In the genomic region with DNA sequence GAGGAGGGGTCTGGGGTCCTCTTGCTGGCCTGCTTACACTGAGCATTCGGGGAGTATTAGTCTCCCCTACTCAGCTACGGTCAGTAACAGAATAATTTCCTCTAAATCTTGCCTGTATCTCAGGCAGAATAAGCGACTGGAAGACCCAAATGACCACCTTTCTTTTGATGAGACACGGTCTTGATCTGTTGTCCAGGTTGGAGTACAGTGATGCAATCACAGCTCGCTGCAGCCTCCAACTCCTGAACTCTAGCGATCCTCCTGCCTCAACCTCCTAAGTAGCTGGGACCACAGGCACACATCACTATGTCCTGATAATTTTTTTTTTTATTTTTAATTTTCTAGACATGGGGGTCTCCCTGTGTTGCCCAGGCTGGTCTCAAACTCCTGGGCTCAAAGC, we compare ENCODE assay signal across 25 cellular contexts. TPM values are rescaled to one million over a fixed set of nuclear protein-coding genes. Genes with fewer than 3 reads are reported as not detected.
DNase-seq lines count a peak whose midpoint lies in the region; ATAC-seq and TF ChIP-seq lines count a peak whose summit lies in the region.
"Had no signal": no experiment of that assay in that cellular context is flagged by ENCODE, and none has a peak within 500 bp of the region (broad histone marks: within the 10 kb centered on the region; RNA-seq: fewer than 3 reads in every experiment).

No MANE protein-coding gene starts in this region.

- no peak overlapping the region for H3K9ac ChIP-seq in parathyroid adenoma
- H3K9ac ChIP-seq: BLaER1 had no signal

- no peak overlapping the region for H3K4me3 ChIP-seq in cardiac muscle cell
- H3K4me3 ChIP-seq in gastroesophageal sphincter: no peak overlapping the region
- H3K4me3 ChIP-seq in parathyroid adenoma (ENCODE audit: low read depth, low read length): no peak overlapping the region
- no peak overlapping the region for H3K4me3 ChIP-seq in vagina
- H3K4me3 ChIP-seq: BLaER1, SJCRH30 had no signal

- H3K9me3 ChIP-seq in cardiac muscle cell (ENCODE audit: low read depth) (no peaks in the 10 kb centered on the region), gastroesophageal sphincter (no peaks in the 10 kb centered on the region), parathyroid adenoma (ENCODE audit: control insufficient read depth, low read length) (no peaks in the 10 kb centered on the region), vagina (no peaks in the 10 kb centered on the region)
- H3K9me3 ChIP-seq: BLaER1, SJCRH30 had no signal

- TF ChIP-seq CTCF in cardiac muscle cell (IDR thresholded peaks at IDR 0.05; ENCODE audit: low read depth, low read length) (no peak), gastroesophageal sphincter (IDR thresholded peaks at IDR 0.05) (no peak), parathyroid adenoma (IDR thresholded peaks at IDR 0.05) (no peak), vagina (IDR thresholded peaks at IDR 0.05) (no peak)

- TF ChIP-seq POLR2A in gastroesophageal sphincter (IDR thresholded peaks at IDR 0.05) (no peak), vagina (IDR thresholded peaks at IDR 0.05) (no peak)

- no peak for TF ChIP-seq EP300 in gastroesophageal sphincter (IDR thresholded peaks at IDR 0.05)

- no peaks in the 10 kb centered on the region for H3K27me3 ChIP-seq in cardiac muscle cell
- peaks cover 4% of the 10 kb centered on the region for H3K27me3 ChIP-seq in gastroesophageal sphincter
- no peaks in the 10 kb centered on the region for H3K27me3 ChIP-seq in parathyroid adenoma (ENCODE audit: control insufficient read depth, insufficient read depth, low read length)
- no peaks in the 10 kb centered on the region for H3K27me3 ChIP-seq in vagina
- H3K27me3 ChIP-seq: BLaER1, SJCRH30 had no signal

- peak overlapping the region; percentile 23 for H2AFZ ChIP-seq in parathyroid adenoma

- intact Hi-C loops in left ventricle myocardium superior (cut with micrococcal nuclease) (no loop called here), vagina (cut with DNase I) (no loop called here)

- H3K36me3 ChIP-seq in cardiac muscle cell (no peaks in the 10 kb centered on the region), gastroesophageal sphincter (no peaks in the 10 kb centered on the region), parathyroid adenoma (ENCODE audit: control insufficient read depth, insufficient read depth, low read length) (no peaks in the 10 kb centered on the region), vagina (no peaks in the 10 kb centered on the region)
- H3K36me3 ChIP-seq: BLaER1, SJCRH30 had no signal

- DNase-seq in cardiac muscle cell (ENCODE audit: low read depth in 1 of 2, low spot score in 1 of 2) (no peak), left ventricle myocardium superior (no peak), vagina (ENCODE audit: extremely low spot score in 2 of 2) (no peak)
- DNase-seq: ACHN; Calu3; CD8-positive, alpha-beta T cell; DMS153; GOT3; NCI-H1694; NCI-H2081; NCI-H2171; NCI-H524 treated with DMSO at 0.1 percent for 48 hours; NCI-H82; SJCRH30 had no signal

- H3K4me2 ChIP-seq in parathyroid adenoma (ENCODE audit: low read length): peak overlapping the region; percentile 50
- H3K4me2 ChIP-seq: BLaER1 had no signal

- ATAC-seq in left ventricle myocardium superior: no peak
- no peak for ATAC-seq in gastroesophageal sphincter
- ATAC-seq in GM21526 (IDR thresholded peaks at IDR 0.05; ENCODE audit: low FRiP score, unreplicated experiment): no peak
- ATAC-seq in HG03457 (IDR thresholded peaks at IDR 0.05; ENCODE audit: unreplicated experiment): no peak
- ATAC-seq in HG02870 (IDR thresholded peaks at IDR 0.05; ENCODE audit: unreplicated experiment): no peak
- ATAC-seq: CD8-positive, alpha-beta T cell; Panc1 had no signal

- H3K79me2 ChIP-seq in parathyroid adenoma: no peaks in the 10 kb centered on the region

- peaks cover 9% of the 10 kb centered on the region for H3K4me1 ChIP-seq in cardiac muscle cell (ENCODE audit: low read depth)
- peaks cover 0 to 19% (median 5%) of the 10 kb centered on the region in 3 donors for H3K4me1 ChIP-seq in gastroesophageal sphincter
- peaks cover 54% of the 10 kb centered on the region for H3K4me1 ChIP-seq in parathyroid adenoma
- H3K4me1 ChIP-seq in vagina: peaks cover 25% of the 10 kb centered on the region

- WGBS in gastroesophageal sphincter (ENCODE audit: low coverage in 1 of 2), 2 donors: 79 to 84% methylated on average over 5 to 6 of the region's 6 CpGs

- peak overlapping the region; percentile 55 for H3K27ac ChIP-seq in cardiac muscle cell
- H3K27ac ChIP-seq in gastroesophageal sphincter: peak overlapping the region in 3 of 4 donors; percentile 12 to 57 (median 50)
- peak overlapping the region; percentile 98 for H3K27ac ChIP-seq in parathyroid adenoma
- peak overlapping the region; percentile 53 for H3K27ac ChIP-seq in vagina
- H3K27ac ChIP-seq: 22Rv1, BLaER1, SJCRH30 had no signal

RNA-seq across cellular contexts. Expression of a gene that starts 17.2 kb away (rescaled TPM):
- total RNA-seq in cardiac muscle cell (not detected in 2 replicates), left ventricle myocardium superior (0.47 TPM), gastroesophageal sphincter (under 1 TPM in 1 of 4 donors, not detected in 3; 0.94 TPM), vagina (not detected)
- polyA plus RNA-seq in cardiac muscle cell: not detected in 2 replicates
- total RNA-seq: CD8-positive, alpha-beta T cell; G401; MCF 10A; SJCRH30 had no signal
- polyA plus RNA-seq: IgD-negative memory B cell had no signal

RNA-seq across cellular contexts. Expression of a gene that starts 24.4 kb away (rescaled TPM):
- not detected in 2 replicates for total RNA-seq in cardiac muscle cell
- polyA plus RNA-seq in cardiac muscle cell: not detected in 2 replicates
- total RNA-seq in left ventricle myocardium superior: not detected
- under 1 TPM in 2 of 4 donors, not detected in 2; 0.58 to 0.67 TPM for total RNA-seq in gastroesophageal sphincter
- total RNA-seq in vagina: not detected
- total RNA-seq: Calu3; CD8-positive, alpha-beta T cell; G401; MCF 10A; SJCRH30 had no signal
- polyA plus RNA-seq: IgD-negative memory B cell had no signal

RNA-seq across cellular contexts. Expression of a gene that starts 57.7 kb away (rescaled TPM):
- total RNA-seq in cardiac muscle cell: 32.3 and 34.6 TPM in 2 replicates
- 19.2 and 21.2 TPM in 2 replicates for polyA plus RNA-seq in cardiac muscle cell
- 17.8 TPM for total RNA-seq in left ventricle myocardium superior
- total RNA-seq in gastroesophageal sphincter: 10 to 100 TPM; 12.3 to 32.6 (median 22.6) TPM
- total RNA-seq in vagina: 17.7 TPM
